Comparison of ENCODE assay signal across 1 cellular context in the genomic region with DNA sequence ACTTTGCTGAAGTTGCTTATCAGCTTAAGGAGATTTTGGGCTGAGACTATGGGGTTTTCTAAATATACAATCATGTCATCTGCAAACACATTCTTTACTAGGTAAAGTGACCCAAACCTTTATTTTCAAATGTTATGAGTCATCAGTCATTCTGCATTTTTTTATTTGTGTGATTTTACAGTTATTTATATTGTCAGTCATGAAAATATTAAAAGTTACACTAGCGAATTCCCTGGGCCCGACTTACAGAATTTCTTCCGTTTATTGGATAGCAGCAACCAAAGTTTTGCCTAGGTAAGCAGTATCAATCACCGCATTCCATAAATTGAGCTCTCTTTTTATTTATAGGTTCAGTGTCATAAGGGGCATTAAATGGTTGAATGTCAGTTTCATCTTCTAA.
TF ChIP-seq lines count a peak whose summit lies in the region.

No MANE protein-coding gene starts in this region.

TF ChIP-seq in IMR-90, 13 proteins besides CTCF, POLR2A, EP300 and RAD21:
- TF ChIP-seq MAFK (IDR thresholded peaks at IDR 0.05; ENCODE audit: low read depth, low read length) = peak; percentile 17; the same call in 1 of the 2 replicates
- no peak for TF ChIP-seq RFX5 (IDR thresholded peaks at IDR 0.05; ENCODE audit: low read depth, low read length)
- TF ChIP-seq CEBPB (IDR thresholded peaks at IDR 0.05; ENCODE audit: low read depth, low read length) = no peak
